ENCODE assay signal across 30 cellular contexts in genomic region chr2:112924348-112924747, GRCh38. TPM values are rescaled to one million over a fixed set of nuclear protein-coding genes. Genes with fewer than 3 reads are reported as not detected.
"Had no signal": no experiment of that assay in that cellular context is flagged by ENCODE, and none has a peak within 500 bp of the region (broad histone marks: within the 10 kb centered on the region; RNA-seq: fewer than 3 reads in every experiment).

No MANE protein-coding gene starts in this region.

- H3K36me3 ChIP-seq: cardiac muscle cell, esophagus muscularis mucosa, right lobe of liver had no signal

- H3K27me3 ChIP-seq: body of pancreas, cardiac muscle cell, esophagus muscularis mucosa, right lobe of liver had no signal

- H3K27ac Mint-ChIP-seq: activated CD4-positive, alpha-beta T cell treated with anti-CD3 and anti-CD28 coated beads for 36 hours; activated naive CD8-positive, alpha-beta T cell treated with anti-CD3 and anti-CD28 coated beads, Interleukin-2, amount 50 U/mL, for 24 hours; memory B cell; naive B cell; stimulated activated effector memory CD8-positive, alpha-beta T cell treated with anti-CD3 and anti-CD28 coated beads, Interleukin-12 subunit alpha, Interleukin-12 subunit beta, amount 100 ng/mL, for 72 hours; type B pancreatic cell; WTC11 had no signal

- H3K4me3 Mint-ChIP-seq: activated CD4-positive, alpha-beta T cell treated with anti-CD3 and anti-CD28 coated beads for 36 hours; activated naive CD8-positive, alpha-beta T cell treated with anti-CD3 and anti-CD28 coated beads, Interleukin-2, amount 50 U/mL, for 24 hours; activated T-cell treated with anti-CD3 and anti-CD28 coated beads, Interleukin-2, amount 50 U/mL, for 4 hours; memory B cell; naive B cell; stimulated activated effector memory CD8-positive, alpha-beta T cell treated with anti-CD3 and anti-CD28 coated beads, Interleukin-12 subunit alpha, Interleukin-12 subunit beta, amount 100 ng/mL, for 72 hours; type B pancreatic cell; WTC11 had no signal

- H3K4me1 ChIP-seq: body of pancreas, esophagus muscularis mucosa had no signal

- H3K9me3 Mint-ChIP-seq: activated naive CD8-positive, alpha-beta T cell treated with anti-CD3 and anti-CD28 coated beads, Interleukin-2, amount 50 U/mL, for 24 hours; activated T-cell treated with anti-CD3 and anti-CD28 coated beads, Interleukin-2, amount 50 U/mL, for 4 hours; stimulated activated effector memory CD8-positive, alpha-beta T cell treated with anti-CD3 and anti-CD28 coated beads, Interleukin-12 subunit alpha, Interleukin-12 subunit beta, amount 100 ng/mL, for 72 hours had no signal

- H3K4me3 ChIP-seq: body of pancreas, cardiac muscle cell, esophagus muscularis mucosa, right lobe of liver, skin epidermis had no signal

- H3K27me3 Mint-ChIP-seq: activated naive CD8-positive, alpha-beta T cell treated with anti-CD3 and anti-CD28 coated beads, Interleukin-2, amount 50 U/mL, for 24 hours; naive B cell had no signal

- DNase-seq: activated CD4-positive, alpha-beta T cell treated with anti-CD3 and anti-CD28 coated beads for 36 hours; activated CD4-positive, alpha-beta T cell treated with anti-CD3 and anti-CD28 coated beads, Interleukin-2, amount 50 U/mL, for 4 hours; activated CD8-positive, alpha-beta memory T cell treated with anti-CD3 and anti-CD28 coated beads, Interleukin-2, amount 50 U/mL, for 48 hours; activated naive CD4-positive, alpha-beta T cell treated with anti-CD3 and anti-CD28 coated beads, Interleukin-2, amount 50 U/mL, for 16 hours; activated naive CD8-positive, alpha-beta T cell treated with anti-CD3 and anti-CD28 coated beads, Interleukin-2, amount 50 U/mL, for 24 hours; activated T-cell treated with anti-CD3 and anti-CD28 coated beads, Interleukin-2, amount 50 U/mL, for 4 hours; body of pancreas; dermis blood vessel endothelial cell; effector CD8-positive, alpha-beta T cell; glutamatergic neuron; hippocampal formation; naive B cell; occipital lobe; posterior cingulate gyrus; right lobe of liver; stimulated activated CD4-positive, alpha-beta T cell treated with anti-CD3 and anti-CD28 coated beads, Interleukin-2, amount 100 ng/mL, for 24 hours; T1000 had no signal

- H3K36me3 Mint-ChIP-seq: naive B cell; stimulated activated effector memory CD8-positive, alpha-beta T cell treated with anti-CD3 and anti-CD28 coated beads, Interleukin-12 subunit alpha, Interleukin-12 subunit beta, amount 100 ng/mL, for 72 hours; type B pancreatic cell; WTC11 had no signal

- H3K4me1 Mint-ChIP-seq: activated CD4-positive, alpha-beta T cell treated with anti-CD3 and anti-CD28 coated beads for 36 hours had no signal

- ATAC-seq: activated CD4-positive, alpha-beta T cell treated with anti-CD3 and anti-CD28 coated beads for 36 hours; activated naive CD8-positive, alpha-beta T cell treated with anti-CD3 and anti-CD28 coated beads, Interleukin-2, amount 50 U/mL, for 24 hours; activated T-cell treated with anti-CD3 and anti-CD28 coated beads, Interleukin-2, amount 50 U/mL, for 4 hours; body of pancreas; stimulated activated effector memory CD8-positive, alpha-beta T cell treated with anti-CD3 and anti-CD28 coated beads, Interleukin-12 subunit alpha, Interleukin-12 subunit beta, amount 100 ng/mL, for 72 hours; WTC11 had no signal

- FAIRE-seq: frontal cortex had no signal

- H3K27ac ChIP-seq: body of pancreas, cardiac muscle cell, esophagus muscularis mucosa, right lobe of liver, skin epidermis had no signal

- H3K9me3 ChIP-seq: body of pancreas, esophagus muscularis mucosa, right lobe of liver had no signal

RNA-seq across cellular contexts. Expression of gene IL37, which starts 13.4 kb away (rescaled TPM):
- total RNA-seq: activated CD4-positive, alpha-beta T cell treated with anti-CD3 and anti-CD28 coated beads for 36 hours; activated CD8-positive, alpha-beta memory T cell treated with anti-CD3 and anti-CD28 coated beads for 36 hours; activated T-cell treated with anti-CD3 and anti-CD28 coated beads, Interleukin-2, amount 50 U/mL, for 4 hours; body of pancreas; cardiac muscle cell; dermis blood vessel endothelial cell; esophagus muscularis mucosa; frontal cortex; mononuclear cell; occipital lobe; right lobe of liver; temporal lobe had no signal
- polyA plus RNA-seq: cardiac muscle cell, neural cell had no signal

RNA-seq across cellular contexts. Expression of gene IL36G, which starts 53.5 kb away (rescaled TPM):
- total RNA-seq: activated CD4-positive, alpha-beta T cell treated with anti-CD3 and anti-CD28 coated beads for 36 hours; activated CD8-positive, alpha-beta memory T cell treated with anti-CD3 and anti-CD28 coated beads for 36 hours; activated T-cell treated with anti-CD3 and anti-CD28 coated beads, Interleukin-2, amount 50 U/mL, for 4 hours; body of pancreas; dermis blood vessel endothelial cell; esophagus muscularis mucosa; mononuclear cell; occipital lobe; right lobe of liver; T-helper 1 cell treated with Interleukin-12 subunit alpha and Interleukin-12 subunit beta and Interleukin-4 antibody, amounts not matched to agents 30 ng/mL and 1 ng/mL, for 36 hours; temporal lobe; WTC11 had no signal
- polyA plus RNA-seq: cardiac muscle cell, neural cell had no signal
